In the genomic region with DNA sequence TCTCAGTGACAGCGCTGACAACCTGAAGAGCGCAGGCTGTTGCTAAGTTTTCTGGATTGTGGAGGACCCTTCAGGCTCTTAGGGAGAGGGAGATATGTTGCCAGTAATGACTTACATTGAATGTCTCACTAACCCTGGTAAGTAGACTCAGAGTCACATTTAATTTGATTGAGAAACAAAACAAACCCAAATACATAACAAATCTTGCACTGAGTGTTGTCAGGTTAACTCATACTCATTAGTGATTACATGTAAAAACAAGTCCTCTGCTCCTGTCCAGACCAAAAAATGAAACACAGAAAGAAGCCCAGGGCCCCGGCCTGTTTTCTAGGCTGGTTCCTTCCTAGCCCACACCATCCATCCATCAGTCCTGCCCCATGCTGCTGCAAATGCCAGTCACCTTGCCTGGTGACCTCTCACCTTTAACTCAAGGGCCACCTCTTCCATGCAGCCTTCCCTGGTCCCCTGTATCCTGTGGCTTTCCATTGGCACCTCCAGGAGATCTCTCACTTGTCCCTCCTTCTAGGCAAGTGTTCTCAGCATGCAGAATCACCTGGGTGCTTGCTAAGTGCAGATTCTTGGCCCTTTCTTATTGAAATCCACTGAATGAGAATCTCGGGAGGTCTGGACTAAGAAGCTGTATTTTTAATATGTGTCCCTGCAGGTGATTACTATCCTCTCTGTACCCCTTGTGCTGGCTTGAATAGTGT, we compare ENCODE assay signal across 23 cellular contexts. TPM values are rescaled to one million over a fixed set of nuclear protein-coding genes. Genes with fewer than 3 reads are reported as not detected.
"Had no signal": no experiment of that assay in that cellular context is flagged by ENCODE, and none has a peak within 500 bp of the region (broad histone marks: within the 10 kb centered on the region; RNA-seq: fewer than 3 reads in every experiment).

No MANE protein-coding gene starts in this region.

- H3K4me2 ChIP-seq: smooth muscle cell had no signal

- H3K9me3 Mint-ChIP-seq: activated CD4-positive, alpha-beta memory T cell treated with anti-CD3 and anti-CD28 coated beads for 36 hours; activated T-cell treated with anti-CD3 and anti-CD28 coated beads, Interleukin-2, amount 50 U/mL, for 4 hours; brain; immature natural killer cell; natural killer cell treated with Interleukin-12 subunit alpha and Interleukin-12 subunit beta and Interleukin-15 and Interleukin-18, amount 100 ng/mL, for 72 hours; stimulated activated naive CD8-positive, alpha-beta T cell treated with anti-CD3 and anti-CD28 coated beads, Interleukin-15, amount 100 ng/mL, for 72 hours had no signal

- H3K9me3 ChIP-seq: esophagus muscularis mucosa, heart right ventricle, suprapubic skin, transverse colon, vagina had no signal

- H3K27me3 ChIP-seq: dorsolateral prefrontal cortex, esophagus muscularis mucosa, heart right ventricle, suprapubic skin, transverse colon, vagina had no signal

- H3K27me3 Mint-ChIP-seq: activated CD4-positive, alpha-beta memory T cell treated with anti-CD3 and anti-CD28 coated beads for 36 hours; activated naive CD8-positive, alpha-beta T cell; natural killer cell treated with Interleukin-12 subunit alpha and Interleukin-12 subunit beta and Interleukin-15 and Interleukin-18, amount 100 ng/mL, for 72 hours; stimulated activated naive CD8-positive, alpha-beta T cell treated with anti-CD3 and anti-CD28 coated beads, Interleukin-15, amount 100 ng/mL, for 72 hours; T-helper 17 cell had no signal

- H3K36me3 ChIP-seq: esophagus muscularis mucosa, heart right ventricle, suprapubic skin, transverse colon, vagina had no signal

- H3K27ac ChIP-seq: dorsolateral prefrontal cortex, esophagus muscularis mucosa, heart right ventricle, suprapubic skin, transverse colon, vagina, VCaP had no signal

- DNase-seq: activated CD4-positive, alpha-beta memory T cell treated with anti-CD3 and anti-CD28 coated beads for 36 hours; activated gamma-delta T cell; activated T-cell treated with anti-CD3 and anti-CD28 coated beads, Interleukin-2, amount 50 U/mL, for 4 hours; central memory CD4-positive, alpha-beta T cell; dorsolateral prefrontal cortex; heart right ventricle; immature natural killer cell; nucleus accumbens; stimulated activated CD4-positive, alpha-beta T cell treated with anti-CD3 and anti-CD28 coated beads, Interleukin-4, amount 100 ng/mL, for 1 hour; stimulated activated naive CD8-positive, alpha-beta T cell treated with anti-CD3 and anti-CD28 coated beads, Interleukin-15, amount 100 ng/mL, for 72 hours; T-helper 17 cell; transverse colon had no signal

- H3K4me3 Mint-ChIP-seq: activated CD4-positive, alpha-beta memory T cell treated with anti-CD3 and anti-CD28 coated beads for 36 hours; activated naive CD8-positive, alpha-beta T cell; activated T-cell treated with anti-CD3 and anti-CD28 coated beads, Interleukin-2, amount 50 U/mL, for 4 hours; brain; immature natural killer cell; natural killer cell treated with Interleukin-12 subunit alpha and Interleukin-12 subunit beta and Interleukin-15 and Interleukin-18, amount 100 ng/mL, for 72 hours; stimulated activated naive CD8-positive, alpha-beta T cell treated with anti-CD3 and anti-CD28 coated beads, Interleukin-15, amount 100 ng/mL, for 72 hours; T-helper 17 cell had no signal

- FAIRE-seq: colon, endometrium had no signal

- H3K27ac Mint-ChIP-seq: activated CD4-positive, alpha-beta memory T cell treated with anti-CD3 and anti-CD28 coated beads for 36 hours; activated naive CD8-positive, alpha-beta T cell; stimulated activated naive CD8-positive, alpha-beta T cell treated with anti-CD3 and anti-CD28 coated beads, Interleukin-15, amount 100 ng/mL, for 72 hours; T-helper 17 cell had no signal

- ATAC-seq: activated T-cell treated with anti-CD3 and anti-CD28 coated beads, Interleukin-2, amount 50 U/mL, for 4 hours; heart right ventricle; natural killer cell treated with Interleukin-12 subunit alpha and Interleukin-12 subunit beta and Interleukin-15 and Interleukin-18, amount 100 ng/mL, for 72 hours; sciatic nerve; stimulated activated naive CD8-positive, alpha-beta T cell treated with anti-CD3 and anti-CD28 coated beads, Interleukin-15, amount 100 ng/mL, for 72 hours; T-helper 17 cell had no signal

- H3K36me3 Mint-ChIP-seq: activated CD4-positive, alpha-beta memory T cell treated with anti-CD3 and anti-CD28 coated beads for 36 hours; activated naive CD8-positive, alpha-beta T cell; brain; immature natural killer cell; natural killer cell treated with Interleukin-12 subunit alpha and Interleukin-12 subunit beta and Interleukin-15 and Interleukin-18, amount 100 ng/mL, for 72 hours had no signal

- H3K4me3 ChIP-seq: dorsolateral prefrontal cortex, esophagus muscularis mucosa, heart right ventricle, smooth muscle cell, suprapubic skin, transverse colon, vagina had no signal

RNA-seq across cellular contexts. Expression of a gene that starts 34.7 kb away (rescaled TPM):
- total RNA-seq: activated CD4-positive, alpha-beta memory T cell treated with anti-CD3 and anti-CD28 coated beads for 36 hours; activated T-cell treated with anti-CD3 and anti-CD28 coated beads, Interleukin-2, amount 50 U/mL, for 4 hours; natural killer cell treated with Interleukin-12 subunit alpha and Interleukin-12 subunit beta and Interleukin-15 and Interleukin-18, amount 100 ng/mL, for 72 hours; suprapubic skin; T-helper 17 cell; transverse colon had no signal
- polyA plus RNA-seq: smooth muscle cell had no signal
